6 cellular contexts compared by ENCODE assay signal in the genomic region with DNA sequence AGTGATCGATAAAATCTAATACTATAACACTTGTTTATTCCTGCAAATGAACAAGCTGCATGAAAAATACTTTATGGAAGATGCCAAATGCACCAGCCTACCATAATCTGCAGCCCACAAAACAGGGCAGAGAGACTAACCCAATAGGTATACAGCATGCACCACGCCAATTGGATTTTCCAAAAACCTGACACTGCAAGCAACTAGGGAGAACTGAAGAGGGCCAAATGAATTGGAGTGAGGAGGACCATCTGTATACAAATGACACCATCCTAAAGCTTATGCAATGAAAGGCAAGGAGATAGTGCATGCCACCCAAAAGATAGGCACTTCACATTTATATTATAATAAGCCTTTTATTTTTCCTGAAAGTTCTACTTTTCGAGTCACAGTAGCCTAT.
"Had no signal": no experiment of that assay in that cellular context is flagged by ENCODE, and none has a peak within 500 bp of the region (broad histone marks: within the 10 kb centered on the region; RNA-seq: fewer than 3 reads in every experiment).

No MANE protein-coding gene starts in this region.

- H3K4me3 ChIP-seq: K562 had no signal

- H3K36me3 Mint-ChIP-seq: IgD-negative memory B cell had no signal

- H3K27ac Mint-ChIP-seq: IgD-negative memory B cell had no signal

- H3K4me3 Mint-ChIP-seq: IgD-negative memory B cell had no signal

- ATAC-seq: HepG2, K562 had no signal

- H3K4me1 Mint-ChIP-seq: IgD-negative memory B cell had no signal

- DNase-seq: IMR-90, KBM-7 had no signal

- H3K27ac ChIP-seq: HL-60 had no signal
